Comparison of ENCODE assay signal across 10 cellular contexts in the genomic region with DNA sequence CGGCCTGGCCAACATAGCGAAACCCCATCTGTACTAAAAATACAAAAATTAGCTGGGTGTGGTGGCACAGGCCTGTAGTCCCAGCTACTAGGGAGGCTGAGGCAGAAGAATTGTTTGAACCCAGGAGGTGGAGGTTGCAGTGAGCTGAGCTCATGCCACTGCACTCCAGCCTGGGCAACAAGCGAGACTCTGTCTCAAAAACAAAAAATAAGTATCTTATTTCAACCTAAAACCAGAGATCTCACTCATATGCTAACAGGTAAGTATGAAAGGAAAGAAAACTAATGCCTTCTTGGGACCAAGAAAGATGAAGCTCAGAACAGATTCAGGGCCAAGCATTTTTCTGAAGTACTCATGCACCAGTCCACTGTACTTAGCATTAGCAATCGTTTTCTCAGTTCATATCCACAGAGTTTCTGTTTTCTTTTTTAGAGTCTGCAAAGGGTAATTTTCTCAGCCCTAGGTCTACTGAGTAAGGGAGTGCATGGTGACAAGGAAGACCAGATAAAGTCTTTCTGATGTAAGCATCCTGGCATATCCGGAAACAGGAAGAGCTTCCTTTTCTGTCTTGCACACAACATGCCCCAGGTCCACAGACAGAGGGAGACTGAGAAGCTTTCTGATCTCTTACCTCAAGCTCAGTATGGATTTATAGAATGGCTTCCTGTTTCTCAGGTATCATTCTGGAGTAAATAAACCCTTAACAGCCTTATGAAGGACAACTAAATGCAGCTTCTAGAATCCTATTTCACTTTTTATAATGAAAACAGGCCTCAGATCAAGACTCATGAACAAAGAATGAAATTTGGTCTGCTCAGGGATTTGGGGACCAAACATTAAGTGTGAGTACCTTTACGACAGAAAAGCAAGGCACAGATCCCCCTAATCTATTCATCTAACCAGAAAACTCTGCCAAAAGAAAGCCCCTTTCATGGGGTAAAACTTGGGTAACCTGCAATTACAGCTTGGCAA. TPM values are rescaled to one million over a fixed set of nuclear protein-coding genes. Genes with fewer than 3 reads are reported as not detected.
DNase-seq lines count a peak whose midpoint lies in the region; ATAC-seq and TF ChIP-seq lines count a peak whose summit lies in the region.
"Had no signal": no experiment of that assay in that cellular context is flagged by ENCODE, and none has a peak within 500 bp of the region (broad histone marks: within the 10 kb centered on the region; RNA-seq: fewer than 3 reads in every experiment).

No MANE protein-coding gene starts in this region.

- no peak for TF ChIP-seq EP300 in upper lobe of left lung (IDR thresholded peaks at IDR 0.05)

- TF ChIP-seq POLR2A in upper lobe of left lung (IDR thresholded peaks at IDR 0.05) = no peak

- H3K4me3 ChIP-seq in SJSA1 (no peak overlapping the region), upper lobe of left lung (no peak overlapping the region)
- H3K4me3 ChIP-seq in effector memory CD4-positive, alpha-beta T cell (ENCODE audit: insufficient read depth, low read depth, low read length, poor library complexity, severe bottlenecking) = peak overlapping the region; percentile 26

- DNase-seq in stimulated activated CD4-positive, alpha-beta T cell treated with anti-CD3 and anti-CD28 coated beads, Interleukin-15, amount 100 ng/mL, for 24 hours = peak; percentile 47
- no peak for DNase-seq in stimulated activated CD4-positive, alpha-beta T cell treated with anti-CD3 and anti-CD28 coated beads, Interleukin-2, amount 100 ng/mL, for 48 hours
- no peak for DNase-seq in SJSA1 (ENCODE audit: low read depth in 1 of 2, low spot score in 2 of 2)
- DNase-seq in effector memory CD4-positive, alpha-beta T cell = peak in 2 of 3 donors; percentile 19 to 23
- DNase-seq in upper lobe of left lung = no peak
- no peak for DNase-seq in DMS 273 treated with DMSO at 0.1 percent for 48 hours (lab: John Stamatoyannopoulos, UW)
- no peak for DNase-seq in activated CD4-positive, CD25-positive, alpha-beta regulatory T cell (lab: John Stamatoyannopoulos, UW)
- DNase-seq: naive B cell had no signal

- H3K27me3 ChIP-seq in SJSA1 (replicated peaks) (no peaks in the 10 kb centered on the region), upper lobe of left lung (no peaks in the 10 kb centered on the region)
- H3K27me3 ChIP-seq in effector memory CD4-positive, alpha-beta T cell (replicated peaks; ENCODE audit: control insufficient read depth, insufficient read depth, low read length, poor library complexity, severe bottlenecking) = no peaks in the 10 kb centered on the region

- TF ChIP-seq CTCF in upper lobe of left lung (IDR thresholded peaks at IDR 0.05) = peak in 1 of 6 experiments; percentile 11

- H3K36me3 ChIP-seq in SJSA1 = no peaks in the 10 kb centered on the region
- no peaks in the 10 kb centered on the region for H3K36me3 ChIP-seq in effector memory CD4-positive, alpha-beta T cell (ENCODE audit: control insufficient read depth, insufficient read depth, low read length)
- H3K36me3 ChIP-seq in upper lobe of left lung = no peaks in the 10 kb centered on the region

- H3K9me3 ChIP-seq in SJSA1 (replicated peaks) = no peaks in the 10 kb centered on the region
- no peaks in the 10 kb centered on the region for H3K9me3 ChIP-seq in effector memory CD4-positive, alpha-beta T cell (ENCODE audit: control insufficient read depth, low read length)
- H3K9me3 ChIP-seq in upper lobe of left lung = no peaks in the 10 kb centered on the region

- WGBS in upper lobe of left lung, 2 donors = 74 to 82% methylated on average over 6 of the region's 6 CpGs

- peak overlapping the region; percentile 5; the same call in 1 of the 2 replicates for H3K27ac ChIP-seq in SJSA1
- H3K27ac ChIP-seq in effector memory CD4-positive, alpha-beta T cell (ENCODE audit: insufficient read depth, low read length, poor library complexity, severe bottlenecking) = peak overlapping the region; percentile 49
- peak overlapping the region in 3 of 4 donors; percentile 37 to 58 (median 57) for H3K27ac ChIP-seq in upper lobe of left lung

- H3K4me1 ChIP-seq in SJSA1 (replicated peaks) (peaks cover 10% of the 10 kb centered on the region), upper lobe of left lung (peaks cover 0 to 15% (median 8%) of the 10 kb centered on the region in 4 donors)
- peaks cover 43% of the 10 kb centered on the region for H3K4me1 ChIP-seq in effector memory CD4-positive, alpha-beta T cell (ENCODE audit: control insufficient read depth, insufficient read depth, low read length, poor library complexity, severe bottlenecking)

- no peak for ATAC-seq in upper lobe of left lung (ENCODE audit: low FRiP score in 2 of 2)
- no peak for ATAC-seq in GM19452 (IDR thresholded peaks at IDR 0.05; ENCODE audit: unreplicated experiment)

RNA-seq across cellular contexts. Expression of gene FOXJ1, which starts 38.7 kb away (rescaled TPM):
- not detected in 2 replicates for total RNA-seq in SJSA1 (2014; rRNA removed; shearing (Covaris generic))
- 10 to 100 TPM in 5 of 6 donors, 1 to 10 TPM in 1; 3.3 to 86.6 (median 32.2) TPM for total RNA-seq in upper lobe of left lung
- total RNA-seq: RPMI7951 had no signal

Comparison
In these comparisons a context has a peak if more than half of its experiments do, and no peak if none do; other contexts are left out.
1. DNase-seq: peak in stimulated activated CD4-positive, alpha-beta T cell treated with anti-CD3 and anti-CD28 coated beads, Interleukin-15, amount 100 ng/mL, for 24 hours (single experiment) and effector memory CD4-positive, alpha-beta T cell (2 of 3); none in stimulated activated CD4-positive, alpha-beta T cell treated with anti-CD3 and anti-CD28 coated beads, Interleukin-2, amount 100 ng/mL, for 48 hours (0 of 2), SJSA1 (0 of 2), upper lobe of left lung (0 of 2), DMS 273 treated with DMSO at 0.1 percent for 48 hours (single experiment) and activated CD4-positive, CD25-positive, alpha-beta regulatory T cell (0 of 4).
2. H3K27ac ChIP-seq: peak in every context shown above with its lines; median percentile 57 in upper lobe of left lung; 49 in effector memory CD4-positive, alpha-beta T cell; 5 in SJSA1.